13 cellular contexts compared by ENCODE assay signal in genomic region chr20:20009784-20010253, GRCh38. TPM values are rescaled to one million over a fixed set of nuclear protein-coding genes. Genes with fewer than 3 reads are reported as not detected.
DNase-seq lines count a peak whose midpoint lies in the region; ATAC-seq, FAIRE-seq and TF ChIP-seq lines count a peak whose summit lies in the region.
"Had no signal": no experiment of that assay in that cellular context is flagged by ENCODE, and none has a peak within 500 bp of the region (broad histone marks: within the 10 kb centered on the region; RNA-seq: fewer than 3 reads in every experiment).

No MANE protein-coding gene starts in this region.

- peaks cover 0 to 5% (median 1%) of the 10 kb centered on the region in 4 donors for H3K4me1 Mint-ChIP-seq in naive thymus-derived CD8-positive, alpha-beta T cell
- H3K4me1 Mint-ChIP-seq: central memory CD8-positive, alpha-beta T cell had no signal

- no peak for ATAC-seq in naive thymus-derived CD8-positive, alpha-beta T cell

- CTCF ChIA-PET in HEK293 (lab: Yijun Ruan, JAX): interaction anchor here (0.7 to 1.1 kb wide), 4 partner anchors 34 to 317 kb away, joined by 3 to 5 read pairs (median 4); no protein-coding TSS in a partner anchor

- no peaks in the 10 kb centered on the region for H3K27me3 ChIP-seq in skeletal muscle tissue (ENCODE audit: control insufficient read depth in 3 of 3, insufficient read depth in 3 of 3, low read length in 3 of 3)
- H3K27me3 ChIP-seq: right atrium auricular region, SJSA1 had no signal

- no peak for TF ChIP-seq CTCF in HEK293 (tag by site-specific recombination; IDR thresholded peaks at IDR 0.05)

- no peak overlapping the region for H3K27ac Mint-ChIP-seq in naive thymus-derived CD8-positive, alpha-beta T cell

- H3K27me3 Mint-ChIP-seq in naive thymus-derived CD8-positive, alpha-beta T cell: peaks cover 5 to 36% (median 14%) of the 10 kb centered on the region in 5 donors

- no peaks in the 10 kb centered on the region for H3K36me3 Mint-ChIP-seq in naive thymus-derived CD8-positive, alpha-beta T cell

- H3K9me3 ChIP-seq in HEK293 (ENCODE audit: control insufficient read depth, insufficient read depth, low read depth, low read length): no peaks in the 10 kb centered on the region
- no peaks in the 10 kb centered on the region for H3K9me3 ChIP-seq in skeletal muscle tissue (ENCODE audit: control insufficient read depth in 3 of 3, low read length in 3 of 3)
- H3K9me3 ChIP-seq: right atrium auricular region, SJSA1 had no signal

- peak; percentile 24 for FAIRE-seq in islet of Langerhans (lab: Jason Lieb, UNC)

- no peak overlapping the region for H3K27ac ChIP-seq in HEK293 (ENCODE audit: extremely low read depth, low read depth, low read length)
- H3K27ac ChIP-seq in skeletal muscle tissue (ENCODE audit: low read depth, low read length): no peak overlapping the region
- H3K27ac ChIP-seq: SJSA1 had no signal

- H3K36me3 ChIP-seq in HEK293 (ENCODE audit: control insufficient read depth in 2 of 2, insufficient read depth in 1 of 2, low read length in 2 of 2): no peaks in the 10 kb centered on the region
- no peaks in the 10 kb centered on the region for H3K36me3 ChIP-seq in skeletal muscle tissue (ENCODE audit: control insufficient read depth in 3 of 3, insufficient read depth in 3 of 3, low read length in 3 of 3)
- H3K36me3 ChIP-seq: right atrium auricular region, SJSA1 had no signal

- no peaks in the 10 kb centered on the region for H3K9me3 Mint-ChIP-seq in naive thymus-derived CD8-positive, alpha-beta T cell
- H3K9me3 Mint-ChIP-seq: central memory CD8-positive, alpha-beta T cell had no signal

- no peak overlapping the region for H3K4me3 ChIP-seq in HEK293 (ENCODE audit: low read depth, low read length)
- H3K4me3 ChIP-seq in skeletal muscle tissue (ENCODE audit: low read length in 3 of 3): peak overlapping the region in 1 of 3 donors; percentile 45
- H3K4me3 ChIP-seq: lung, SJSA1 had no signal

- POLR2A ChIA-PET in HEK293 (lab: Yijun Ruan, JAX): no interaction called here
- POLR2A ChIA-PET in naive thymus-derived CD8-positive, alpha-beta T cell (lab: Charles Lee): no interaction called here

- H3K4me1 ChIP-seq in HEK293 (ENCODE audit: control insufficient read depth, insufficient read depth, low read length) (peaks cover 7% of the 10 kb centered on the region; the same call in 1 of the 2 replicates), skeletal muscle tissue (ENCODE audit: control insufficient read depth in 3 of 3, insufficient read depth in 3 of 3, low read length in 3 of 3) (peaks cover 11 to 15% (median 13%) of the 10 kb centered on the region in 3 donors)

- no peak overlapping the region for H3K4me3 Mint-ChIP-seq in naive thymus-derived CD8-positive, alpha-beta T cell
- H3K4me3 Mint-ChIP-seq: central memory CD8-positive, alpha-beta T cell had no signal

- H3K9ac ChIP-seq in skeletal muscle tissue (ENCODE audit: low read depth in 1 of 3, low read length in 3 of 3): peak overlapping the region in 2 of 3 donors; percentile 18 to 25

- DNase-seq in NCI-H510A (lab: John Stamatoyannopoulos, UW) (peak; percentile 66), foreskin melanocyte (no peak), CD1c-positive myeloid dendritic cell (ENCODE audit: extremely low spot score) (no peak)
- DNase-seq in central memory CD4-positive, alpha-beta T cell: no peak
- DNase-seq in naive thymus-derived CD8-positive, alpha-beta T cell: no peak
- DNase-seq: activated CD4-positive, alpha-beta T cell treated with anti-CD3 and anti-CD28 coated beads for 1 hour had no signal

TF ChIP-seq in HEK293, 187 proteins besides CTCF, POLR2A, EP300 and RAD21:
- no peak for TF ChIP-seq ZNF112 (tag by site-specific recombination; IDR thresholded peaks at IDR 0.05)
- peak; percentile 50 for TF ChIP-seq ZBTB17 (tag by site-specific recombination; IDR thresholded peaks at IDR 0.05)
- TF ChIP-seq PRDM1 (tag by site-specific recombination; IDR thresholded peaks at IDR 0.05): 0 out of 2 replicates have a peak, but pooled peaks have one; percentile 21
TF ChIP-seq in HEK293: peak in this region for 2.

RNA-seq across cellular contexts. Expression of gene NAA20, which starts 7.3 kb away (rescaled TPM):
- 58.5 TPM for total RNA-seq in skeletal muscle tissue
- total RNA-seq in naive thymus-derived CD8-positive, alpha-beta T cell: 10 to 100 TPM; 40.9 to 41.5 TPM
- 10 to 100 TPM; 75.0 to 82.4 (median 79.9) TPM for polyA plus RNA-seq in naive thymus-derived CD8-positive, alpha-beta T cell

RNA-seq across cellular contexts. Expression of gene CRNKL1, which starts 42.4 kb away (rescaled TPM):
- total RNA-seq in skeletal muscle tissue: 38.1 TPM
- total RNA-seq in naive thymus-derived CD8-positive, alpha-beta T cell: 10 to 100 TPM; 26.7 to 34.3 TPM
- polyA plus RNA-seq in naive thymus-derived CD8-positive, alpha-beta T cell: 10 to 100 TPM in 1 of 3 donors, 1 to 10 TPM in 2; 6.9 to 14.6 (median 9.0) TPM

RNA-seq across cellular contexts. Expression of gene CFAP61, which starts 42.5 kb away (rescaled TPM):
- total RNA-seq in skeletal muscle tissue: 1.0 TPM
- total RNA-seq in naive thymus-derived CD8-positive, alpha-beta T cell: not detected
- not detected for polyA plus RNA-seq in naive thymus-derived CD8-positive, alpha-beta T cell
- total RNA-seq: SJSA1 had no signal
